ENCODE assay signal across 21 cellular contexts in the genomic region with DNA sequence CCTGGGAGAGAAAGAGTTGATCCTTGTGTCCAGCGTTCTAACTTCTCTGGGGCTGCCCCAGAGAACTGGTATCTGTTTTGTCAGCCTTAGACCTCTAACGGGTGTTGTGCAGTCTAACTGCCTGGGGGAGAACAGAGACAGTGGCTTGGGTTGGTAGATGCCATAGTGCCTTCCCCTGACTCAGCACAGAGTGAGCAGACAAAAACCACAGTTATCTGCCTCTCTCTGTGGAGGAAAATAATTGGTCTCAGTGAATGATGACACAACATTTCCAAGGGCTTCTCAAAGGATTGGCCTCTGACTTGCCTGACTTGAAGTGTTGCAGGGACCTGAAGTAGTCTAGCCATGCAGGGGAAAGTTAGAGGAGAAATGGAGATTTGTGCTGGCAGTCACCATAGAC.
A peak's percentile ranks its signal among the peaks of the same experiment; 100 is the strongest.
DNase-seq lines count a peak whose midpoint lies in the region; ATAC-seq and TF ChIP-seq lines count a peak whose summit lies in the region.
"Had no signal": no experiment of that assay in that cellular context is flagged by ENCODE, and none has a peak within 500 bp of the region (broad histone marks: within the 10 kb centered on the region; RNA-seq: fewer than 3 reads in every experiment).

No MANE protein-coding gene starts in this region.

- BruUV-seq in mammary epithelial cell (replicated peaks; lab: Mats Ljungman, UMichigan): no TSS peak

- H3K4me1 Mint-ChIP-seq in osteocyte (ENCODE audit: unreplicated experiment): no peaks in the 10 kb centered on the region
- H3K4me1 Mint-ChIP-seq: T-helper 17 cell had no signal

- in situ Hi-C loops in mammary epithelial cell (cut with MboI; ENCODE audit: low sequenced_read_pairs in 2 of 2): no loop called here

- no peak overlapping the region for H3K4me3 Mint-ChIP-seq in osteocyte (ENCODE audit: unreplicated experiment)
- H3K4me3 Mint-ChIP-seq: effector memory CD8-positive, alpha-beta T cell; naive thymus-derived CD4-positive, alpha-beta T cell; T-helper 17 cell had no signal

- TF ChIP-seq CTCF in mammary epithelial cell (conservative IDR thresholded peaks at IDR 0.05 in 1 of 2, IDR thresholded peaks at IDR 0.05 in 1 of 2; ENCODE audit: extremely low read depth in 1 of 2, insufficient read depth in 1 of 2, low read depth in 1 of 2, low read length in 2 of 2) (no peak), osteocyte (IDR thresholded peaks at IDR 0.05) (no peak)

- H3K9me3 Mint-ChIP-seq in osteocyte (ENCODE audit: unreplicated experiment): peaks cover 15% of the 10 kb centered on the region

- intact Hi-C loops in mammary epithelial cell (cut with micrococcal nuclease): no loop called here

- no peak overlapping the region for H3K27ac Mint-ChIP-seq in osteocyte (ENCODE audit: unreplicated experiment)
- H3K27ac Mint-ChIP-seq: effector memory CD8-positive, alpha-beta T cell; naive thymus-derived CD4-positive, alpha-beta T cell; T-helper 17 cell had no signal

- ATAC-seq in activated CD4-positive, CD25-positive, alpha-beta regulatory T cell treated with anti-CD3 and anti-CD28 coated beads, Interleukin-2, amount 50 U/mL, for 24 hours: no peak
- ATAC-seq: effector memory CD8-positive, alpha-beta T cell; heart left ventricle; left lung; naive thymus-derived CD4-positive, alpha-beta T cell; T-helper 17 cell had no signal

- 33% methylated on average over 2 of the region's 2 CpGs for WGBS in mammary epithelial cell (ENCODE audit: low coverage, missing lambda C conversion rate)

- no peaks in the 10 kb centered on the region for H3K36me3 Mint-ChIP-seq in osteocyte (ENCODE audit: unreplicated experiment)

- H3K79me2 ChIP-seq in mammary epithelial cell (ENCODE audit: insufficient read depth, low read length): no peaks in the 10 kb centered on the region

- no peaks in the 10 kb centered on the region for H3K36me3 ChIP-seq in mammary epithelial cell (ENCODE audit: insufficient read depth, low read length)
- H3K36me3 ChIP-seq: ascending aorta; BLaER1 treated with 17β-estradiol and CSF1 and Interleukin-3, amounts not matched to agents 10 nM and 100 nM; HAP-1; heart left ventricle; left lung had no signal

- no peak overlapping the region for H3K4me2 ChIP-seq in mammary epithelial cell (ENCODE audit: insufficient read depth, low read depth, low read length)
- H3K4me2 ChIP-seq: PC-9 had no signal

- DNase-seq in COLO829 (ENCODE audit: low spot score): peak; percentile 7
- peak; percentile 64 for DNase-seq in LHCN-M2 (ENCODE audit: low read depth)
- peak; percentile 93 for DNase-seq in mammary epithelial cell
- DNase-seq in kidney tubule cell (ENCODE audit: low spot score): peak; percentile 86
- no peak for DNase-seq in NCI-H1417 treated with DMSO at 0.1 percent for 48 hours (lab: John Stamatoyannopoulos, UW)
- no peak for DNase-seq in activated CD8-positive, alpha-beta memory T cell treated with anti-CD3 and anti-CD28 coated beads, Interleukin-2, amount 50 U/mL, for 4 hours
- no peak for DNase-seq in osteocyte (ENCODE audit: extremely low spot score, unreplicated experiment)
- DNase-seq: activated CD4-positive, alpha-beta T cell treated with anti-CD3 and anti-CD28 coated beads, Interleukin-2, amount 50 U/mL, for 48 hours; effector memory CD8-positive, alpha-beta T cell; heart left ventricle; left lung; naive thymus-derived CD4-positive, alpha-beta T cell; NCI-H1092 treated with DMSO at 0.1 percent for 48 hours; NCI-H446 treated with DMSO at 0.1 percent for 48 hours; PC-9; stimulated activated CD4-positive, alpha-beta T cell treated with anti-CD3 and anti-CD28 coated beads, Interleukin-2, amount 100 ng/mL, for 48 hours; T-helper 17 cell had no signal

- peaks cover 5% of the 10 kb centered on the region for H3K4me1 ChIP-seq in mammary epithelial cell (ENCODE audit: insufficient read depth, low read length)
- H3K4me1 ChIP-seq: ascending aorta, HAP-1, heart left ventricle, left lung had no signal

- no peak overlapping the region for H3K4me3 ChIP-seq in mammary epithelial cell (replicated peaks in 1 of 3; ENCODE audit: insufficient read depth in 1 of 3, low read depth in 2 of 3, low read length in 3 of 3)
- H3K4me3 ChIP-seq: ascending aorta; BLaER1 treated with 17β-estradiol and CSF1 and Interleukin-3, amounts not matched to agents 10 nM and 100 nM; HAP-1; heart left ventricle; left lung; PC-9 had no signal

- dilution Hi-C loops in mammary epithelial cell (cut with HindIII; ENCODE audit: low sequenced_read_pairs): no loop called here

- peaks cover 18% of the 10 kb centered on the region for H3K27me3 Mint-ChIP-seq in osteocyte (ENCODE audit: unreplicated experiment)

- H3K9me3 ChIP-seq in mammary epithelial cell (replicated peaks; ENCODE audit: insufficient read depth, low read length): no peaks in the 10 kb centered on the region
- H3K9me3 ChIP-seq: HAP-1 had no signal

- peak overlapping the region; percentile 77 for H2AFZ ChIP-seq in mammary epithelial cell (ENCODE audit: low read depth, low read length)
- H2AFZ ChIP-seq: PC-9 had no signal

- no peaks in the 10 kb centered on the region for H4K20me1 ChIP-seq in mammary epithelial cell (ENCODE audit: insufficient read depth, low read length)
- H4K20me1 ChIP-seq: BLaER1 treated with 17β-estradiol and CSF1 and Interleukin-3, amounts not matched to agents 10 nM and 100 nM had no signal

- no peaks in the 10 kb centered on the region for H3K27me3 ChIP-seq in mammary epithelial cell (ENCODE audit: insufficient read depth, low read length)
- H3K27me3 ChIP-seq: ascending aorta; BLaER1 treated with 17β-estradiol and CSF1 and Interleukin-3, amounts not matched to agents 10 nM and 100 nM; heart left ventricle; left lung had no signal

- no peak overlapping the region for H3K9ac ChIP-seq in mammary epithelial cell (ENCODE audit: insufficient read depth, low read length)
- H3K9ac ChIP-seq: BLaER1 treated with 17β-estradiol and CSF1 and Interleukin-3, amounts not matched to agents 10 nM and 100 nM had no signal

- peak overlapping the region; percentile 15 for H3K27ac ChIP-seq in mammary epithelial cell (ENCODE audit: insufficient read depth, low read depth, low read length)
- H3K27ac ChIP-seq: ascending aorta; BLaER1 treated with 17β-estradiol and CSF1 and Interleukin-3, amounts not matched to agents 10 nM and 100 nM; heart left ventricle; left lung; PC-9 had no signal

- CTCF ChIA-PET in mammary epithelial cell (lab: Charles Lee; ENCODE audit: low non-redundant PET): no interaction called here

Comparison
In these comparisons a context has a peak if more than half of its experiments do, and no peak if none do; other contexts are left out.
1. DNase-seq: peak in COLO829 (single experiment), LHCN-M2 (single experiment), mammary epithelial cell (single experiment) and kidney tubule cell (single experiment); none in NCI-H1417 treated with DMSO at 0.1 percent for 48 hours (single experiment), activated CD8-positive, alpha-beta memory T cell treated with anti-CD3 and anti-CD28 coated beads, Interleukin-2, amount 50 U/mL, for 4 hours (single experiment) and osteocyte (single experiment).